Comparison of ENCODE assay signal across 12 cellular contexts in the genomic region with DNA sequence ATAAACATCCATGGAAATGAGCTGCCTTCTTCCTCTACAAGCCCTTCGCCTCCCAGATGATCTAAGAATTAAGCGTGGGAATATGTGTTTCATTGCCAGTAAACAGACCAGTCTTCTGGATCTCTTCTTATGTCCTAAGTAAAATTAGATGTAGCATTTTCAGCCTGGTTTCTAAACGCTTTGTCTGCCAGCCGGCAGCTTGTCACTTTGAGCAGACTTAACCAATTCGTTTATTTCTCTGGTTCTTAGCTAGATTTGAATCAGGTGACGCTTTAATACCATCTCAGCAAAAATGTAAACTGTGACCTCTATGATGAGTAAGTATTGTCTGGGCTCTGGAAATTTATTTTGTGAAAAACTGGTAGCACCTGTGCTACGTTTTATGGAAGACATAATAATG.
DNase-seq lines count a peak whose midpoint lies in the region; ATAC-seq and TF ChIP-seq lines count a peak whose summit lies in the region.
"Had no signal": no experiment of that assay in that cellular context is flagged by ENCODE, and none has a peak within 500 bp of the region (broad histone marks: within the 10 kb centered on the region; RNA-seq: fewer than 3 reads in every experiment).

No MANE protein-coding gene starts in this region.

- H3K79me2 ChIP-seq in PC-3 (ENCODE audit: low read length) (no peaks in the 10 kb centered on the region), osteoblast (ENCODE audit: insufficient read depth, low read length) (no peaks in the 10 kb centered on the region)

- H3K4me3 ChIP-seq in PC-3 (ENCODE audit: low read length) (no peak overlapping the region), adipocyte (ENCODE audit: low read length) (no peak overlapping the region), osteoblast (ENCODE audit: insufficient read depth, low read length) (no peak overlapping the region)
- H3K4me3 ChIP-seq: BLaER1 treated with 17β-estradiol and CSF1 and Interleukin-3, amounts not matched to agents 10 nM and 100 nM had no signal

- H3K9ac ChIP-seq in PC-3 (ENCODE audit: low read length), result no peak overlapping the region
- H3K9ac ChIP-seq in adipocyte (ENCODE audit: low read length), result no peak overlapping the region
- H3K9ac ChIP-seq: BLaER1 treated with 17β-estradiol and CSF1 and Interleukin-3, amounts not matched to agents 10 nM and 100 nM had no signal

- CTCF ChIA-PET in PC-3 (lab: Charles Lee), result interaction anchor here (0.6 to 1.0 kb wide), 2 partner anchors 236 to 626 kb away, joined by 3 to 4 read pairs; no protein-coding TSS in a partner anchor

- peak overlapping the region; percentile 71; the same call in 1 of the 2 replicates for H2AFZ ChIP-seq in PC-3 (ENCODE audit: low read length)
- peak overlapping the region; percentile 52 for H2AFZ ChIP-seq in osteoblast (ENCODE audit: low read length)

- no peaks in the 10 kb centered on the region for H4K20me1 ChIP-seq in PC-3 (ENCODE audit: low read length)
- H4K20me1 ChIP-seq in osteoblast (ENCODE audit: insufficient read depth, low read length), result no peaks in the 10 kb centered on the region
- H4K20me1 ChIP-seq: BLaER1 treated with 17β-estradiol and CSF1 and Interleukin-3, amounts not matched to agents 10 nM and 100 nM had no signal

- H3K36me3 ChIP-seq in PC-3 (ENCODE audit: low read depth, low read length), result no peaks in the 10 kb centered on the region
- H3K36me3 ChIP-seq in adipocyte (ENCODE audit: control insufficient read depth, insufficient read depth, low read length, severe bottlenecking), result no peaks in the 10 kb centered on the region
- H3K36me3 ChIP-seq in osteoblast (ENCODE audit: insufficient read depth, low read length), result no peaks in the 10 kb centered on the region
- H3K36me3 ChIP-seq: BLaER1 treated with 17β-estradiol and CSF1 and Interleukin-3, amounts not matched to agents 10 nM and 100 nM had no signal

- intact Hi-C loops in PC-3 (cut with micrococcal nuclease), result loop anchor here (2.0 to 5.0 kb wide), 4 partner anchors 134 to 402 kb away; no protein-coding TSS in a partner anchor

- 0 out of 2 replicates have a peak, but pooled peaks cover 4% of the 10 kb centered on the region for H3K4me1 ChIP-seq in PC-3 (ENCODE audit: insufficient read depth, low read length)
- no peaks in the 10 kb centered on the region for H3K4me1 ChIP-seq in adipocyte (ENCODE audit: control insufficient read depth, insufficient read depth, low read length)
- H3K4me1 ChIP-seq in osteoblast (ENCODE audit: insufficient read depth, low read length), result no peaks in the 10 kb centered on the region
- H3K4me1 ChIP-seq: BLaER1 treated with 17β-estradiol and CSF1 and Interleukin-3, amounts not matched to agents 10 nM and 100 nM had no signal

- no peak for DNase-seq in PC-3
- DNase-seq in adipocyte (ENCODE audit: low read depth), result peak; percentile 7
- no peak for DNase-seq in osteoblast (ENCODE audit: insufficient read length, low spot score, missing footprints)
- no peak for DNase-seq in HK-2 (ENCODE audit: unreplicated experiment)
- DNase-seq in HUDEP-2 (lab: John Stamatoyannopoulos, UW; ENCODE audit: unreplicated experiment in 76 of 76), result no peak
- DNase-seq: AML-193; CD4-positive, CD25-positive, alpha-beta regulatory T cell; GOT3; H9 had no signal

- no peaks in the 10 kb centered on the region for H3K9me2 ChIP-seq in PC-3 (replicated peaks; ENCODE audit: low read length)

- H3K4me2 ChIP-seq in PC-3 (ENCODE audit: low read length), result no peak overlapping the region
- H3K4me2 ChIP-seq in osteoblast (ENCODE audit: insufficient read depth, low read length), result no peak overlapping the region
- H3K4me2 ChIP-seq: BLaER1 treated with 17β-estradiol and CSF1 and Interleukin-3, amounts not matched to agents 10 nM and 100 nM had no signal

- H3K27me3 ChIP-seq in PC-3 (ENCODE audit: low read length) (no peaks in the 10 kb centered on the region), adipocyte (replicated peaks; ENCODE audit: control insufficient read depth, insufficient read depth, low read length) (no peaks in the 10 kb centered on the region), osteoblast (ENCODE audit: insufficient read depth, low read length) (no peaks in the 10 kb centered on the region)
- H3K27me3 ChIP-seq: BLaER1 treated with 17β-estradiol and CSF1 and Interleukin-3, amounts not matched to agents 10 nM and 100 nM had no signal

- TF ChIP-seq CTCF in PC-3 (conservative IDR thresholded peaks at IDR 0.05; ENCODE audit: low read depth, low read length) (no peak), osteoblast (IDR thresholded peaks at IDR 0.05; ENCODE audit: extremely low read depth, low read depth, low read length) (no peak)

- POLR2A ChIA-PET in PC-3 (lab: Charles Lee; ENCODE audit: unreplicated experiment), result no interaction called here

- H3K27ac ChIP-seq in PC-3 (ENCODE audit: low read length), result no peak overlapping the region
- no peak overlapping the region for H3K27ac ChIP-seq in osteoblast (ENCODE audit: low read depth, low read length)
- H3K27ac ChIP-seq: BLaER1 treated with 17β-estradiol and CSF1 and Interleukin-3, amounts not matched to agents 10 nM and 100 nM had no signal

- no TSS peak for BruUV-seq in PC-3 (replicated peaks; lab: Mats Ljungman, UMichigan)

- H3K9me3 ChIP-seq in PC-3 (ENCODE audit: low read length) (no peaks in the 10 kb centered on the region), adipocyte (ENCODE audit: control insufficient read depth, low read length) (no peaks in the 10 kb centered on the region), osteoblast (ENCODE audit: low read depth, low read length) (no peaks in the 10 kb centered on the region)

- ATAC-seq in PC-3, result no peak
- ATAC-seq in GM18520 (IDR thresholded peaks at IDR 0.05; ENCODE audit: unreplicated experiment), result no peak
- ATAC-seq: HepG2 had no signal

- H3F3A ChIP-seq in PC-3 (ENCODE audit: low read length, unreplicated experiment), result no peaks in the 10 kb centered on the region
